ENCODE assay signal across 25 cellular contexts in the genomic region with DNA sequence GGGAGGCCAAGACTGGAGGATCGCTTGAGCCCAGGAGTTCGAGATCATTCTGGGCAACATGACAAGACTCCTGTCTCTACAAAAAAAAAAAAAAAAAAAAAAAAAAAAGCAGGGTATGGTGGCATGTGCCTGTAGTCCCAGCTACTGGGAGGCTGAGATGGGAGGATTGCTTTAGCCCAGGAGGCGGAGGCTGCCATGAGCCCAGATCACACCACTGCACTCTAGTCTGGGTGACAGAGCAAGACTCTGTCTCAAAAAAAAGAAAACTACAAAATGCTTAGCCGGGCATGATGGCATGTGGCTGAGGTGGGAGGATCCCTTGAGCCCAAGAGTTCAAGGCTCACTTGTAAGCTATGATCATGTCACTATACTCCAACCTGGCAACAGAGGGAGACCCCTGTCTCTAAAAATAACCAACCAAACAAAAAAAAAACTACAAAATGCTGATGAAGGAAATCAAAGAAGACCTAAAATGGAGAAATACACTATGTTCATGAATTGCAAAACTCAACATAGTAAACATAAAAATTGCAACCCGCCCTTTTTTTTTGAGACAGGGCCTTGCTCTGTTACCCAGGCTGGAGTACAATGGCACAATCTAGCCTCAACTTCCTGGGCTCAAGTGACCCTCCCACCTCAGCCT. TPM values are rescaled to one million over a fixed set of nuclear protein-coding genes. Genes with fewer than 3 reads are reported as not detected.
"Had no signal": no experiment of that assay in that cellular context is flagged by ENCODE, and none has a peak within 500 bp of the region (broad histone marks: within the 10 kb centered on the region; RNA-seq: fewer than 3 reads in every experiment).

No MANE protein-coding gene starts in this region.

- H3K4me3 ChIP-seq: ascending aorta, sigmoid colon, thyroid gland had no signal

- H3K4me1 Mint-ChIP-seq: nephron progenitor cell had no signal

- DNase-seq: activated CD4-positive, alpha-beta T cell treated with anti-CD3 and anti-CD28 coated beads for 4 hours; activated CD8-positive, alpha-beta T cell treated with anti-CD3 and anti-CD28 coated beads for 36 hours; activated naive CD4-positive, alpha-beta T cell treated with Interleukin-2 at 50 U/mL for 16 hours; activated T-cell treated with anti-CD3 and anti-CD28 coated beads, Interleukin-2, amount 50 U/mL, for 1 hour; cerebellar nuclear complex; cortex of kidney; effector CD4-positive, alpha-beta T cell; hypothalamus; left ventricle myocardium superior; mesenchymal stem cell; nephron progenitor cell; nucleus accumbens; posterior cingulate gyrus; sigmoid colon; stimulated activated CD4-positive, alpha-beta T cell treated with anti-CD3 and anti-CD28 coated beads, Interleukin-4, amount 100 ng/mL, for 4 hours; stimulated activated naive CD4-positive, alpha-beta T cell; thyroid gland had no signal

- H3K27ac Mint-ChIP-seq: activated CD8-positive, alpha-beta T cell treated with anti-CD3 and anti-CD28 coated beads for 36 hours; activated T-helper 2 cell treated with anti-CD3 and anti-CD28 coated beads, Interferon-gamma antibody, Interleukin-2, Interleukin-4, amounts not matched to agents 10 μg/mL and 5 μg/mL and 100 μg/mL, durations not matched to agents 14 hours and 24 hours and 36 hours; nephron progenitor cell; T-helper 1 cell treated with Interleukin-12 subunit alpha and Interleukin-12 subunit beta and Interleukin-4 antibody, amounts not matched to agents 30 μg/mL and 1 μg/mL, for 36 hours had no signal

- H3K4me3 Mint-ChIP-seq: activated CD8-positive, alpha-beta T cell treated with anti-CD3 and anti-CD28 coated beads for 36 hours; nephron progenitor cell; T-helper 1 cell treated with Interleukin-12 subunit alpha and Interleukin-12 subunit beta and Interleukin-4 antibody, amounts not matched to agents 30 μg/mL and 1 μg/mL, for 36 hours had no signal

- H3K9me3 Mint-ChIP-seq: activated CD8-positive, alpha-beta T cell treated with anti-CD3 and anti-CD28 coated beads for 36 hours; activated T-helper 2 cell treated with anti-CD3 and anti-CD28 coated beads, Interferon-gamma antibody, Interleukin-2, Interleukin-4, amounts not matched to agents 10 μg/mL and 5 μg/mL and 100 μg/mL, durations not matched to agents 14 hours and 24 hours and 36 hours; nephron progenitor cell; T-helper 1 cell treated with Interleukin-12 subunit alpha and Interleukin-12 subunit beta and Interleukin-4 antibody, amounts not matched to agents 30 μg/mL and 1 μg/mL, for 36 hours had no signal

- H3K27ac ChIP-seq: ascending aorta, sigmoid colon, thyroid gland had no signal

- H3K4me1 ChIP-seq: ascending aorta, sigmoid colon had no signal

- H3K27me3 Mint-ChIP-seq: activated CD8-positive, alpha-beta T cell treated with anti-CD3 and anti-CD28 coated beads for 36 hours had no signal

- H3K9me3 ChIP-seq: ascending aorta, sigmoid colon, thyroid gland had no signal

- ATAC-seq: activated CD8-positive, alpha-beta T cell treated with anti-CD3 and anti-CD28 coated beads for 36 hours; left ventricle myocardium superior had no signal

- H3K27me3 ChIP-seq: ascending aorta, sigmoid colon, thyroid gland had no signal

RNA-seq across cellular contexts. Expression of a gene that starts 20.4 kb away (rescaled TPM):
- total RNA-seq: ascending aorta, frontal cortex, kidney epithelial cell, left ventricle myocardium superior, renal cortical epithelial cell, sigmoid colon, subcutaneous adipose tissue, urinary bladder had no signal
